Comparison of ENCODE assay signal across 1 cellular context in the genomic region with DNA sequence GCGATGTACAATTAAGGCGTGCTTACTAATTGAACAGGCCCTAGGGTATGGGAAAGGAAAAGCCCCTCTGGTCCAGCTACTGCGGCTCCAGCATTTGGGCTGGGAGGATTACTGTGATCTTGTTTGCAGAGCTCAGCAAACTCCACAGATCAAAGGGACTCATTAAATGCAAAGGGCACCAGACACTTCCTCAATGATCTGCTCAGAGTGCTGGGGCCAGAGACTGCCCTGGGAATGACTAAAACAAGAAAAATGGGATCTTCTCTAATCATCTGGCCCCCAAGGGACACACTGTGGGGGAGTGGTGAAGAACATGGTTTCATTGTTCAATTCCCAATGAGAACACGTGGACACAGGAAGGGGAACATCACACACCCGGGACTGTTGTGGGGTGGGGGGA.
A peak's percentile ranks its signal among the peaks of the same experiment; 100 is the strongest.
TF ChIP-seq lines count a peak whose summit lies in the region.

No MANE protein-coding gene starts in this region.

TF ChIP-seq in HepG2, 621 proteins besides CTCF, POLR2A, EP300 and RAD21 (continued from another document):
- TF ChIP-seq, protein P1, sequence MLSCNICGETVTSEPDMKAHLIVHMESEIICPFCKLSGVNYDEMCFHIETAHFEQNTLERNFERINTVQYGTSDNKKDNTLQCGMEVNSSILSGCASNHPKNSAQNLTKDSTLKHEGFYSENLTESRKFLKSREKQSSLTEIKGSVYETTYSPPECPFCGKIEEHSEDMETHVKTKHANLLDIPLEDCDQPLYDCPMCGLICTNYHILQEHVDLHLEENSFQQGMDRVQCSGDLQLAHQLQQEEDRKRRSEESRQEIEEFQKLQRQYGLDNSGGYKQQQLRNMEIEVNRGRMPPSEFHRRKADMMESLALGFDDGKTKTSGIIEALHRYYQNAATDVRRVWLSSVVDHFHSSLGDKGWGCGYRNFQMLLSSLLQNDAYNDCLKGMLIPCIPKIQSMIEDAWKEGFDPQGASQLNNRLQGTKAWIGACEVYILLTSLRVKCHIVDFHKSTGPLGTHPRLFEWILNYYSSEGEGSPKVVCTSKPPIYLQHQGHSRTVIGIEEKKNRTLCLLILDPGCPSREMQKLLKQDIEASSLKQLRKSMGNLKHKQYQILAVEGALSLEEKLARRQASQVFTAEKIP (CRISPR knock-in tag; IDR thresholded peaks at IDR 0.05; ENCODE audit: borderline replicate concordance): no peak
- no peak for TF ChIP-seq BRD4 (CRISPR knock-in tag; IDR thresholded peaks at IDR 0.05)
- TF ChIP-seq ZNF263 (CRISPR knock-in tag; IDR thresholded peaks at IDR 0.05): 0 out of 2 replicates have a peak, but pooled peaks have one; percentile 36
- TF ChIP-seq, protein P2, sequence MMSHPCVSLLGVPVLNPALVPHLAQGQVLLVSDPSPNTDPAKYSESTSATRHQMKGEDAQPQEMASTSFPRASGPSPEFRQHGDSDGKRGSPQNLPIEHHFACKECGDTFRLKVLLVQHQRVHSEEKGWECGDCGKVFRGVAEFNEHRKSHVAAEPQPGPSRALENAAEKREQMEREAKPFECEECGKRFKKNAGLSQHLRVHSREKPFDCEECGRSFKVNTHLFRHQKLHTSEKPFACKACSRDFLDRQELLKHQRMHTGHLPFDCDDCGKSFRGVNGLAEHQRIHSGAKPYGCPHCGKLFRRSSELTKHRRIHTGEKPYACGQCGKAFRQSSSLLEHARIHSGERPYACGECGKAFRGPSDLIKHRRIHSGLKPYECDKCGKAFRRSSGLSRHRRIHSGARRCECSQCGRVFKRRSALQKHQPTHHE (CRISPR knock-in tag; IDR thresholded peaks at IDR 0.05; ENCODE audit: borderline replicate concordance): no peak
TF ChIP-seq in HepG2: peak in this region for 20.
